ENCODE assay signal across 31 cellular contexts in the genomic region with DNA sequence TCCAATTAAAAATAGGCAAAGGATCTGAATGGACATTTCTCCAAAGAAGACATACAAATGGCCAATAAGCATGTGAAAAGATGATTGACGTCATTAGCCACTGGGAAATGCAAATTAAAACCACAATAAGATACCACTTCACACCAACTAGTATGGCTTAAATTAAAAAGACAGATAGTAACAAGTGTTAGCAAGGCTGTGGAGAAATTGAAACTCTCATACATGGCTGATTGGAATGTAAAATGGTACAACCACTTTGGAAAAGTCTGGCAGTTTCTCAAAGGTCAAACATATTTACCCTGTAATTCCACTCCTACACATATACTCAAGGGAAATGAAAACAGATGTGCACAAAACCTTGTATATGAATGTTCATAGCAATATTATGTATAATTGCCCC.
"Had no signal": no experiment of that assay in that cellular context is flagged by ENCODE, and none has a peak within 500 bp of the region (broad histone marks: within the 10 kb centered on the region; RNA-seq: fewer than 3 reads in every experiment).

No MANE protein-coding gene starts in this region.

- ATAC-seq: activated CD4-positive, CD25-positive, alpha-beta regulatory T cell treated with anti-CD3 and anti-CD28 coated beads, Interleukin-2, amount 50 U/mL, for 24 hours; activated CD8-positive, alpha-beta memory T cell treated with anti-CD3 and anti-CD28 coated beads, Interleukin-2, amount 10 ng/mL, durations not matched to agents 7 days and 5 days; activated CD8-positive, alpha-beta T cell treated with anti-CD3 and anti-CD28 coated beads, Interleukin-2, amount 10 ng/mL, durations not matched to agents 7 days and 5 days; activated T-helper 17 cell treated with anti-CD3 and anti-CD28 coated beads, Interleukin-2, amount 50 U/mL, for 72 hours; esophagus mucosa; T-helper 17 cell had no signal

- H3K27ac ChIP-seq: brain microvascular endothelial cell, coronary artery, dorsolateral prefrontal cortex, WERI-Rb-1 had no signal

- H3K27me3 ChIP-seq: brain microvascular endothelial cell had no signal

- H3K4me3 Mint-ChIP-seq: activated B cell treated with CpG ODN at 0.5 μM for 24 hours; activated CD8-positive, alpha-beta memory T cell treated with anti-CD3 and anti-CD28 coated beads, Interleukin-2, amount 10 ng/mL, durations not matched to agents 7 days and 5 days; activated CD8-positive, alpha-beta T cell treated with anti-CD3 and anti-CD28 coated beads, Interleukin-2, amount 10 ng/mL, durations not matched to agents 7 days and 5 days; activated naive CD8-positive, alpha-beta T cell; activated T-helper 17 cell treated with anti-CD3 and anti-CD28 coated beads, Interleukin-2, amount 50 U/mL, for 72 hours; central memory CD8-positive, alpha-beta T cell; dendritic cell treated with granulocyte-macrophage colony-stimulating factor and Interleukin-4, amounts not matched to agents 40 ng/mL and 50 ng/mL, for 4 days; endodermal cell; T-helper 17 cell; T-helper 2 cell treated with Interferon-gamma antibody and Interleukin-4, amounts not matched to agents 5 μg/mL and 100 μg/mL, for 36 hours had no signal

- H3K27ac Mint-ChIP-seq: activated B cell treated with CpG ODN at 0.5 μM for 24 hours; activated CD8-positive, alpha-beta memory T cell treated with anti-CD3 and anti-CD28 coated beads, Interleukin-2, amount 10 ng/mL, durations not matched to agents 7 days and 5 days; activated CD8-positive, alpha-beta T cell treated with anti-CD3 and anti-CD28 coated beads, Interleukin-2, amount 10 ng/mL, durations not matched to agents 7 days and 5 days; activated naive CD8-positive, alpha-beta T cell; activated T-helper 17 cell treated with anti-CD3 and anti-CD28 coated beads, Interleukin-2, amount 50 U/mL, for 72 hours; dendritic cell treated with granulocyte-macrophage colony-stimulating factor and Interleukin-4, amounts not matched to agents 40 ng/mL and 50 ng/mL, for 4 days; endodermal cell; T-helper 17 cell; T-helper 2 cell treated with Interferon-gamma antibody and Interleukin-4, amounts not matched to agents 5 μg/mL and 100 μg/mL, for 36 hours had no signal

- H3K36me3 ChIP-seq: brain microvascular endothelial cell, WERI-Rb-1 had no signal

- H3K4me3 ChIP-seq: coronary artery, dorsolateral prefrontal cortex had no signal

- H3K9me3 Mint-ChIP-seq: activated T-helper 17 cell treated with anti-CD3 and anti-CD28 coated beads, Interleukin-2, amount 50 U/mL, for 72 hours; central memory CD8-positive, alpha-beta T cell; dendritic cell treated with granulocyte-macrophage colony-stimulating factor and Interleukin-4, amounts not matched to agents 40 ng/mL and 50 ng/mL, for 4 days; endodermal cell; T-helper 2 cell treated with Interferon-gamma antibody and Interleukin-4, amounts not matched to agents 5 μg/mL and 100 μg/mL, for 36 hours had no signal

- H3K4me1 Mint-ChIP-seq: activated B cell treated with CpG ODN at 0.5 μM for 24 hours; activated CD8-positive, alpha-beta memory T cell treated with anti-CD3 and anti-CD28 coated beads, Interleukin-2, amount 10 ng/mL, durations not matched to agents 7 days and 5 days; activated T-helper 17 cell treated with anti-CD3 and anti-CD28 coated beads, Interleukin-2, amount 50 U/mL, for 72 hours; central memory CD8-positive, alpha-beta T cell; T-helper 17 cell had no signal

- DNase-seq: activated B cell treated with CpG ODN at 0.5 μM for 24 hours; activated CD4-positive, alpha-beta T cell treated with anti-CD3 and anti-CD28 coated beads for 48 hours; activated CD4-positive, alpha-beta T cell treated with anti-CD3 and anti-CD28 coated beads, Interleukin-2, amount 50 U/mL, for 1 hour; activated CD4-positive, alpha-beta T cell treated with anti-CD3 and anti-CD28 coated beads, Interleukin-2, amount 50 U/mL, for 48 hours; activated CD8-positive, alpha-beta memory T cell treated with anti-CD3 and anti-CD28 coated beads, Interleukin-2, amount 10 ng/mL, durations not matched to agents 7 days and 5 days; activated CD8-positive, alpha-beta memory T cell treated with anti-CD3 and anti-CD28 coated beads, Interleukin-2, amount 50 U/mL, for 4 hours; activated CD8-positive, alpha-beta T cell treated with anti-CD3 and anti-CD28 coated beads, Interleukin-2, amount 10 ng/mL, durations not matched to agents 7 days and 5 days; activated effector memory CD4-positive, alpha-beta T cell treated with Interleukin-2 at 50 U/mL for 16 hours; activated gamma-delta T cell treated with Interleukin-2 at 50 U/mL for 16 hours; activated naive CD4-positive, alpha-beta T cell treated with anti-CD3 and anti-CD28 coated beads, Interleukin-2, amount 50 U/mL, for 16 hours; activated naive CD4-positive, alpha-beta T cell treated with Interleukin-2 at 50 U/mL for 16 hours; activated T-cell treated with anti-CD3 and anti-CD28 coated beads, Interleukin-2, amount 50 U/mL, for 1 hour; amniotic stem cell; anterior cingulate cortex; brain microvascular endothelial cell; dorsolateral prefrontal cortex; effector memory CD4-positive, alpha-beta T cell; endodermal cell; head of caudate nucleus; T-helper 1 cell; T-helper 17 cell; T1000; WERI-Rb-1 had no signal
